11 cellular contexts compared by ENCODE assay signal in genomic region chr1:82819234-82819633, GRCh38.
DNase-seq lines count a peak whose midpoint lies in the region; ATAC-seq and TF ChIP-seq lines count a peak whose summit lies in the region.
"Had no signal": no experiment of that assay in that cellular context is flagged by ENCODE, and none has a peak within 500 bp of the region (broad histone marks: within the 10 kb centered on the region; RNA-seq: fewer than 3 reads in every experiment).

No MANE protein-coding gene starts in this region.

- peak overlapping the region; percentile 3 for H3K4me3 Mint-ChIP-seq in T-helper 2 cell treated with Interferon-gamma antibody and Interleukin-4, amounts not matched to agents 5 μg/mL and 100 μg/mL, for 36 hours
- H3K4me3 Mint-ChIP-seq in glutamatergic neuron (ENCODE audit: unreplicated experiment): no peak overlapping the region
- H3K4me3 Mint-ChIP-seq: neural crest cell had no signal

- H3K27me3 Mint-ChIP-seq in T-helper 2 cell treated with Interferon-gamma antibody and Interleukin-4, amounts not matched to agents 5 μg/mL and 100 μg/mL, for 36 hours (ENCODE audit: low read depth): no peaks in the 10 kb centered on the region
- no peaks in the 10 kb centered on the region for H3K27me3 Mint-ChIP-seq in glutamatergic neuron (ENCODE audit: unreplicated experiment)

- H3K27ac Mint-ChIP-seq in T-helper 2 cell treated with Interferon-gamma antibody and Interleukin-4, amounts not matched to agents 5 μg/mL and 100 μg/mL, for 36 hours: no peak overlapping the region
- no peak overlapping the region for H3K27ac Mint-ChIP-seq in glutamatergic neuron (ENCODE audit: unreplicated experiment)

- no peaks in the 10 kb centered on the region for H3K79me2 ChIP-seq in ACC112 (ENCODE audit: control insufficient read depth, insufficient read depth, low read length, unreplicated experiment)

- no peak overlapping the region for H3K27ac ChIP-seq in ACC112 (ENCODE audit: low read depth, low read length)
- H3K27ac ChIP-seq: tibial artery had no signal

- H3K9me3 Mint-ChIP-seq in T-helper 2 cell treated with Interferon-gamma antibody and Interleukin-4, amounts not matched to agents 5 μg/mL and 100 μg/mL, for 36 hours: no peaks in the 10 kb centered on the region
- no peaks in the 10 kb centered on the region for H3K9me3 Mint-ChIP-seq in glutamatergic neuron (ENCODE audit: unreplicated experiment)

- TF ChIP-seq CTCF in glutamatergic neuron (IDR thresholded peaks at IDR 0.05; ENCODE audit: partially characterized antibody, unreplicated experiment): no peak

- peaks cover 8% of the 10 kb centered on the region for H3K4me1 Mint-ChIP-seq in T-helper 2 cell treated with Interferon-gamma antibody and Interleukin-4, amounts not matched to agents 5 μg/mL and 100 μg/mL, for 36 hours (ENCODE audit: low read depth)
- peaks cover 16% of the 10 kb centered on the region for H3K4me1 Mint-ChIP-seq in glutamatergic neuron (ENCODE audit: low read depth, unreplicated experiment)

- peak overlapping the region; percentile 59 for H3K4me3 ChIP-seq in ACC112 (ENCODE audit: low read depth, low read length)
- H3K4me3 ChIP-seq: tibial artery had no signal

- peak overlapping the region; percentile 49 for H2AFZ ChIP-seq in ACC112 (ENCODE audit: low read length, unreplicated experiment)

- H3K36me3 ChIP-seq in ACC112 (ENCODE audit: insufficient read depth, low read length): no peaks in the 10 kb centered on the region
- H3K36me3 ChIP-seq: tibial artery had no signal

- peaks cover 10% of the 10 kb centered on the region for H3K4me1 ChIP-seq in ACC112 (ENCODE audit: control insufficient read depth, insufficient read depth, low read length, unreplicated experiment)
- H3K4me1 ChIP-seq: tibial artery had no signal

- ATAC-seq in GM18519 (IDR thresholded peaks at IDR 0.05; ENCODE audit: low FRiP score, unreplicated experiment) (peak; percentile 69), HG02884 (IDR thresholded peaks at IDR 0.05; ENCODE audit: unreplicated experiment) (peak; percentile 63)

- H3K36me3 Mint-ChIP-seq in T-helper 2 cell treated with Interferon-gamma antibody and Interleukin-4, amounts not matched to agents 5 μg/mL and 100 μg/mL, for 36 hours (ENCODE audit: low read depth): no peaks in the 10 kb centered on the region
- H3K36me3 Mint-ChIP-seq in glutamatergic neuron (ENCODE audit: unreplicated experiment): no peaks in the 10 kb centered on the region

- H3K27me3 ChIP-seq in ACC112 (ENCODE audit: insufficient read depth, low read length): no peaks in the 10 kb centered on the region
- H3K27me3 ChIP-seq: tibial artery had no signal

- no peak for DNase-seq in T-helper 2 cell treated with Interferon-gamma antibody and Interleukin-4, amounts not matched to agents 5 μg/mL and 100 μg/mL, for 36 hours (ENCODE audit: low spot score)
- DNase-seq in SW480 (ENCODE audit: low spot score) (no peak), hypothalamus (lab: John Stamatoyannopoulos, UW) (no peak), cerebellar nuclear complex (lab: John Stamatoyannopoulos, UW) (no peak), glutamatergic neuron (no peak)
- DNase-seq: effector memory CD4-positive, alpha-beta T cell; tibial artery had no signal
